In genomic region chr13:114166381-114167131, GRCh38 we compare ENCODE assay signal across 13 cellular contexts. TPM values are rescaled to one million over a fixed set of nuclear protein-coding genes. Genes with fewer than 3 reads are reported as not detected.
A peak's percentile ranks its signal among the peaks of the same experiment; 100 is the strongest.
DNase-seq lines count a peak whose midpoint lies in the region; ATAC-seq and TF ChIP-seq lines count a peak whose summit lies in the region.
"Had no signal": no experiment of that assay in that cellular context is flagged by ENCODE, and none has a peak within 500 bp of the region (broad histone marks: within the 10 kb centered on the region; RNA-seq: fewer than 3 reads in every experiment).

No MANE protein-coding gene starts in this region.

- no peak for DNase-seq in activated naive CD4-positive, alpha-beta T cell treated with Interleukin-2 at 50 U/mL for 16 hours
- no peak for DNase-seq in transverse colon
- DNase-seq in activated T-helper 2 cell treated with anti-CD3 and anti-CD28 coated beads, Interferon-gamma antibody, Interleukin-2, Interleukin-4, amounts not matched to agents 10 μg/mL and 5 μg/mL and 100 μg/mL, durations not matched to agents 14 hours and 24 hours and 36 hours (ENCODE audit: low spot score), result no peak
- no peak for DNase-seq in activated CD4-positive, alpha-beta T cell treated with anti-CD3 and anti-CD28 coated beads, Interleukin-2, amount 50 U/mL, for 1 hour
- DNase-seq: AML-193, natural killer cell, NCI-H226 had no signal

- no peaks in the 10 kb centered on the region for H3K9me3 ChIP-seq in muscle layer of colon (ENCODE audit: low read length)
- no peaks in the 10 kb centered on the region for H3K9me3 ChIP-seq in transverse colon

- no peak for TF ChIP-seq CTCF in transverse colon (IDR thresholded peaks at IDR 0.05)

- TF ChIP-seq EP300 in transverse colon (IDR thresholded peaks at IDR 0.05; ENCODE audit: low read depth), result no peak

- H3K4me3 Mint-ChIP-seq in activated naive CD4-positive, alpha-beta T cell treated with anti-CD3 and anti-CD28 coated beads, Interleukin-2, amount 50 U/mL, for 24 hours, result no peak overlapping the region
- peak overlapping the region; percentile 30 for H3K4me3 Mint-ChIP-seq in dendritic cell treated with granulocyte-macrophage colony-stimulating factor and Interleukin-4, amounts not matched to agents 40 ng/mL and 50 ng/mL, for 4 days
- H3K4me3 Mint-ChIP-seq in activated T-helper 2 cell treated with anti-CD3 and anti-CD28 coated beads, Interferon-gamma antibody, Interleukin-2, Interleukin-4, amounts not matched to agents 10 μg/mL and 5 μg/mL and 100 μg/mL, durations not matched to agents 14 hours and 24 hours and 36 hours (ENCODE audit: low read depth), result no peak overlapping the region
- H3K4me3 Mint-ChIP-seq: activated naive CD8-positive, alpha-beta T cell; natural killer cell had no signal

- H3K27me3 Mint-ChIP-seq in activated naive CD4-positive, alpha-beta T cell treated with anti-CD3 and anti-CD28 coated beads, Interleukin-2, amount 50 U/mL, for 24 hours, result no peaks in the 10 kb centered on the region
- H3K27me3 Mint-ChIP-seq in dendritic cell treated with granulocyte-macrophage colony-stimulating factor and Interleukin-4, amounts not matched to agents 40 ng/mL and 50 ng/mL, for 4 days, result peaks cover 17% of the 10 kb centered on the region
- peaks cover 17% of the 10 kb centered on the region for H3K27me3 Mint-ChIP-seq in activated T-helper 2 cell treated with anti-CD3 and anti-CD28 coated beads, Interferon-gamma antibody, Interleukin-2, Interleukin-4, amounts not matched to agents 10 μg/mL and 5 μg/mL and 100 μg/mL, durations not matched to agents 14 hours and 24 hours and 36 hours (ENCODE audit: low read depth)
- H3K27me3 Mint-ChIP-seq: activated naive CD8-positive, alpha-beta T cell had no signal

- H3K36me3 ChIP-seq in muscle layer of colon (ENCODE audit: insufficient read depth, low read length) (no peaks in the 10 kb centered on the region), transverse colon (no peaks in the 10 kb centered on the region)

- WGBS in transverse colon (ENCODE audit: low coverage in 1 of 2), 2 donors, result 55 to 75% methylated on average over 4 to 20 of the region's 20 CpGs

- H3K27me3 ChIP-seq in muscle layer of colon (ENCODE audit: control insufficient read depth in 1 of 2, insufficient read depth in 2 of 2, low read length in 2 of 2) (peaks cover 0 to 7% of the 10 kb centered on the region in 2 donors), transverse colon (peaks cover 4% of the 10 kb centered on the region)

- H3K9me3 Mint-ChIP-seq in activated naive CD4-positive, alpha-beta T cell treated with anti-CD3 and anti-CD28 coated beads, Interleukin-2, amount 50 U/mL, for 24 hours, result no peaks in the 10 kb centered on the region
- peaks cover 3% of the 10 kb centered on the region for H3K9me3 Mint-ChIP-seq in dendritic cell treated with granulocyte-macrophage colony-stimulating factor and Interleukin-4, amounts not matched to agents 40 ng/mL and 50 ng/mL, for 4 days
- H3K9me3 Mint-ChIP-seq in activated T-helper 2 cell treated with anti-CD3 and anti-CD28 coated beads, Interferon-gamma antibody, Interleukin-2, Interleukin-4, amounts not matched to agents 10 μg/mL and 5 μg/mL and 100 μg/mL, durations not matched to agents 14 hours and 24 hours and 36 hours, result peaks cover under 1% of the 10 kb centered on the region
- H3K9me3 Mint-ChIP-seq: natural killer cell had no signal

- no peaks in the 10 kb centered on the region for H3K36me3 Mint-ChIP-seq in activated naive CD4-positive, alpha-beta T cell treated with anti-CD3 and anti-CD28 coated beads, Interleukin-2, amount 50 U/mL, for 24 hours
- no peaks in the 10 kb centered on the region for H3K36me3 Mint-ChIP-seq in dendritic cell treated with granulocyte-macrophage colony-stimulating factor and Interleukin-4, amounts not matched to agents 40 ng/mL and 50 ng/mL, for 4 days (ENCODE audit: low read depth)
- no peaks in the 10 kb centered on the region for H3K36me3 Mint-ChIP-seq in activated T-helper 2 cell treated with anti-CD3 and anti-CD28 coated beads, Interferon-gamma antibody, Interleukin-2, Interleukin-4, amounts not matched to agents 10 μg/mL and 5 μg/mL and 100 μg/mL, durations not matched to agents 14 hours and 24 hours and 36 hours (ENCODE audit: low read depth)
- H3K36me3 Mint-ChIP-seq: natural killer cell had no signal

- H3K4me1 Mint-ChIP-seq in activated naive CD4-positive, alpha-beta T cell treated with anti-CD3 and anti-CD28 coated beads, Interleukin-2, amount 50 U/mL, for 24 hours, result peaks cover 68% of the 10 kb centered on the region
- peaks cover 44% of the 10 kb centered on the region for H3K4me1 Mint-ChIP-seq in dendritic cell treated with granulocyte-macrophage colony-stimulating factor and Interleukin-4, amounts not matched to agents 40 ng/mL and 50 ng/mL, for 4 days (ENCODE audit: low read depth)
- H3K4me1 Mint-ChIP-seq in activated T-helper 2 cell treated with anti-CD3 and anti-CD28 coated beads, Interferon-gamma antibody, Interleukin-2, Interleukin-4, amounts not matched to agents 10 μg/mL and 5 μg/mL and 100 μg/mL, durations not matched to agents 14 hours and 24 hours and 36 hours (ENCODE audit: low read depth), result peaks cover 11% of the 10 kb centered on the region

- no peak for TF ChIP-seq POLR2A in transverse colon (IDR thresholded peaks at IDR 0.05)

- intact Hi-C loops in dendritic cell treated with granulocyte-macrophage colony-stimulating factor and Interleukin-4, amounts not matched to agents 40 ng/mL and 50 ng/mL, for 4 days (cut with micrococcal nuclease), result no loop called here
- intact Hi-C loops in transverse colon (cut with DNase I; ENCODE audit: low total_unique reads), result no loop called here
- intact Hi-C loops in activated T-helper 2 cell treated with anti-CD3 and anti-CD28 coated beads, Interferon-gamma antibody, Interleukin-2, Interleukin-4, amounts not matched to agents 10 μg/mL and 5 μg/mL and 100 μg/mL, durations not matched to agents 14 hours and 24 hours and 36 hours (cut with micrococcal nuclease), result no loop called here

- H3K4me3 ChIP-seq in muscle layer of colon (ENCODE audit: low read depth in 1 of 2, low read length in 2 of 2) (peak overlapping the region in 1 of 2 donors; percentile 28), transverse colon (no peak overlapping the region)

- H3K27ac ChIP-seq in muscle layer of colon (ENCODE audit: low read depth, low read length) (peak overlapping the region; percentile 12), transverse colon (peak overlapping the region in 3 of 4 donors; percentile 14 to 47 (median 28))

- H3K4me1 ChIP-seq in muscle layer of colon (ENCODE audit: insufficient read depth, low read length) (peaks cover 18% of the 10 kb centered on the region), transverse colon (peaks cover 6 to 26% (median 11%) of the 10 kb centered on the region in 4 donors)

- ATAC-seq in GM21360 (IDR thresholded peaks at IDR 0.05; ENCODE audit: unreplicated experiment), result no peak
- ATAC-seq: natural killer cell had no signal

- peak overlapping the region; percentile 70 for H3K27ac Mint-ChIP-seq in activated naive CD4-positive, alpha-beta T cell treated with anti-CD3 and anti-CD28 coated beads, Interleukin-2, amount 50 U/mL, for 24 hours
- peak overlapping the region; percentile 60 for H3K27ac Mint-ChIP-seq in dendritic cell treated with granulocyte-macrophage colony-stimulating factor and Interleukin-4, amounts not matched to agents 40 ng/mL and 50 ng/mL, for 4 days
- no peak overlapping the region for H3K27ac Mint-ChIP-seq in activated T-helper 2 cell treated with anti-CD3 and anti-CD28 coated beads, Interferon-gamma antibody, Interleukin-2, Interleukin-4, amounts not matched to agents 10 μg/mL and 5 μg/mL and 100 μg/mL, durations not matched to agents 14 hours and 24 hours and 36 hours
- H3K27ac Mint-ChIP-seq: natural killer cell had no signal

- no peak overlapping the region for H3K9ac ChIP-seq in muscle layer of colon (ENCODE audit: low read length)

- in situ Hi-C loops in transverse colon (cut with MboI; ENCODE audit: low pct_ligation_motif_present in 1 of 4, low pct_unique_long_range_greater_than_20kb in 1 of 4, low sequenced_read_pairs in 3 of 4), result no loop called here

RNA-seq across cellular contexts. Expression of gene CFAP97D2, which starts 12.5 kb away (rescaled TPM):
- total RNA-seq in transverse colon, result not detected
- total RNA-seq in activated T-helper 2 cell treated with anti-CD3 and anti-CD28 coated beads, Interferon-gamma antibody, Interleukin-2, Interleukin-4, amounts not matched to agents 10 μg/mL and 5 μg/mL and 100 μg/mL, durations not matched to agents 14 hours and 24 hours and 36 hours, result not detected in 2 replicates
- total RNA-seq: H4 had no signal

RNA-seq across cellular contexts. Expression of gene RASA3, which starts 34.1 kb away (rescaled TPM):
- total RNA-seq in transverse colon, result 10 to 100 TPM in 1 of 4 donors, 1 to 10 TPM in 3; 4.4 to 15.6 (median 8.5) TPM
- total RNA-seq in activated T-helper 2 cell treated with anti-CD3 and anti-CD28 coated beads, Interferon-gamma antibody, Interleukin-2, Interleukin-4, amounts not matched to agents 10 μg/mL and 5 μg/mL and 100 μg/mL, durations not matched to agents 14 hours and 24 hours and 36 hours, result 13.7 and 13.9 TPM in 2 replicates
